2 cellular contexts compared by ENCODE assay signal in genomic region chr9:136629001-136629878, GRCh38.
TF ChIP-seq lines count a peak whose summit lies in the region.

No MANE protein-coding gene starts in this region.

TF ChIP-seq in HEK293, 187 proteins besides CTCF, POLR2A, EP300 and RAD21 (continued from another document):
- TF ChIP-seq ZNF274 (IDR thresholded peaks at IDR 0.05; ENCODE audit: low read length) (no peak), ZNF274 (tag by site-specific recombination; IDR thresholded peaks at IDR 0.05; ENCODE audit: borderline replicate concordance) (no peak), ZBTB26 (tag by site-specific recombination; optimal IDR thresholded peaks at IDR 0.05) (no peak), ZNF335 (tag by site-specific recombination; conservative IDR thresholded peaks at IDR 0.05) (peak; percentile 47), ZNF521 (tag by site-specific recombination; IDR thresholded peaks at IDR 0.05) (no peak), ZNF121 (tag by site-specific recombination; IDR thresholded peaks at IDR 0.05) (no peak), KLF1 (tag by site-specific recombination; IDR thresholded peaks at IDR 0.05) (peak; percentile 58; the same call in 1 of the 2 replicates)

TF ChIP-seq in HEK293T, 16 proteins besides CTCF, POLR2A, EP300 and RAD21 (continued from another document):
- TF ChIP-seq PKNOX1 (IDR thresholded peaks at IDR 0.05) = no peak
- no peak for TF ChIP-seq HDGF (IDR thresholded peaks at IDR 0.05; ENCODE audit: borderline replicate concordance)
- no peak for TF ChIP-seq FOXA1 (IDR thresholded peaks at IDR 0.05)
- no peak for TF ChIP-seq L3MBTL2 (conservative IDR thresholded peaks at IDR 0.05)
- TF ChIP-seq BHLHE40 (IDR thresholded peaks at IDR 0.05; ENCODE audit: borderline replicate concordance) = no peak
